In the genomic region with DNA sequence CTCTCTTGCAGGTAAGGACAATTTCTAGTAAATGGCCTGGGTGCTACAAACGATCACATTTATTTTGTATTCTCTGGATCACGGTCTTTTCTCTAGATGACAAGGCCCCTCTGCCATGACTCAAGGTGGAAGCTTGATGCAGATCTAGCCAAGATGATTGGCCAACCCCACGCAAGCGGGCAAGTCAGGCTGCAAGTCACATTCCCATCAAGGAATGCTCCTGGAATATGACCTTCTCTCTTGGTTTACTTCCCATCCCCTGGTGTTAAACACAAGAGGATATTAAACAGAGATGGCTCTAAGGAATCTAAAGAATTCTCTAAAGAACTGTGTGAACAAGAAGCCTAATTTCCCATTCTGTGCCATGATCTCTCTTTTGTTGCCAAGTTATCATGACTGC, we compare ENCODE assay signal across 15 cellular contexts.
DNase-seq lines count a peak whose midpoint lies in the region; ATAC-seq and TF ChIP-seq lines count a peak whose summit lies in the region.
"Had no signal": no experiment of that assay in that cellular context is flagged by ENCODE, and none has a peak within 500 bp of the region (broad histone marks: within the 10 kb centered on the region; RNA-seq: fewer than 3 reads in every experiment).

No MANE protein-coding gene starts in this region.

- H3K36me3 ChIP-seq in esophagus muscularis mucosa (no peaks in the 10 kb centered on the region), trophoblast cell (ENCODE audit: control insufficient read depth in 1 of 2, insufficient read depth in 2 of 2, low read length in 2 of 2) (peaks cover 0 to 2% of the 10 kb centered on the region in 2 experiments), Karpas-422 (ENCODE audit: insufficient read depth, low read length) (no peaks in the 10 kb centered on the region), upper lobe of right lung (no peaks in the 10 kb centered on the region)

- no peak overlapping the region for H2BK5ac ChIP-seq in trophoblast cell (ENCODE audit: low read depth, low read length, poor library complexity)

- no peak for TF ChIP-seq EP300 in esophagus muscularis mucosa (IDR thresholded peaks at IDR 0.05)

- no peak overlapping the region for H3K4ac ChIP-seq in trophoblast cell (ENCODE audit: low read depth, low read length)

- no peak overlapping the region for H2BK120ac ChIP-seq in trophoblast cell (ENCODE audit: insufficient read depth, low read length, poor library complexity)

- no peaks in the 10 kb centered on the region for H4K20me1 ChIP-seq in Karpas-422 (ENCODE audit: insufficient read depth, low read depth, low read length)

- ATAC-seq in SK-N-SH treated with all-trans-retinoic acid at 6 μM for 48 hours = peak; percentile 46
- ATAC-seq in GM19023 (IDR thresholded peaks at IDR 0.05; ENCODE audit: unreplicated experiment) = no peak
- ATAC-seq in upper lobe of right lung = no peak
- no peak for ATAC-seq in GM21528 (IDR thresholded peaks at IDR 0.05; ENCODE audit: low FRiP score, unreplicated experiment)
- ATAC-seq: CD8-positive, alpha-beta T cell had no signal

- H4K12ac ChIP-seq in trophoblast cell (ENCODE audit: low read depth, low read length) = no peak overlapping the region

- H3K79me2 ChIP-seq in trophoblast cell (ENCODE audit: control insufficient read depth, insufficient read depth, low read length, poor library complexity) = no peaks in the 10 kb centered on the region
- no peaks in the 10 kb centered on the region for H3K79me2 ChIP-seq in Karpas-422 (ENCODE audit: low read length)

- no peak overlapping the region for H2BK12ac ChIP-seq in trophoblast cell (ENCODE audit: low read length)

- no peaks in the 10 kb centered on the region for H3K27me3 ChIP-seq in esophagus muscularis mucosa
- H3K27me3 ChIP-seq in trophoblast cell (ENCODE audit: insufficient read depth, low read length) = no peaks in the 10 kb centered on the region
- H3K27me3 ChIP-seq in Karpas-422 (ENCODE audit: low read length) = no peaks in the 10 kb centered on the region
- no peaks in the 10 kb centered on the region for H3K27me3 ChIP-seq in upper lobe of right lung

- no peak overlapping the region for H3K23ac ChIP-seq in trophoblast cell (ENCODE audit: low read length)

- no peak overlapping the region for H2AK5ac ChIP-seq in trophoblast cell (ENCODE audit: low read length)

- TF ChIP-seq POLR2A in esophagus muscularis mucosa (IDR thresholded peaks at IDR 0.05; ENCODE audit: low read depth) = no peak

- H3K9me3 ChIP-seq in esophagus muscularis mucosa (no peaks in the 10 kb centered on the region), trophoblast cell (ENCODE audit: insufficient read depth, low read depth, low read length) (no peaks in the 10 kb centered on the region), Karpas-422 (ENCODE audit: low read length) (no peaks in the 10 kb centered on the region), upper lobe of right lung (no peaks in the 10 kb centered on the region)

- no peak overlapping the region for H3K14ac ChIP-seq in trophoblast cell (ENCODE audit: low read length)

- H3K4me3 ChIP-seq in esophagus muscularis mucosa (no peak overlapping the region), trophoblast cell (ENCODE audit: low read depth, low read length) (no peak overlapping the region), Karpas-422 (ENCODE audit: low read length) (no peak overlapping the region), upper lobe of right lung (no peak overlapping the region)

- H3K9me2 ChIP-seq in Karpas-422 (replicated peaks; ENCODE audit: insufficient read depth, low read length) = no peaks in the 10 kb centered on the region

- TF ChIP-seq CTCF in esophagus muscularis mucosa (IDR thresholded peaks at IDR 0.05) (no peak), upper lobe of right lung (IDR thresholded peaks at IDR 0.05) (no peak)

- 85% methylated on average over 4 of the region's 4 CpGs for WGBS in esophagus muscularis mucosa
- no CpG with 5 or more reads among the region's 4 CpGs for WGBS in trophoblast cell (ENCODE audit: extremely low coverage, insufficient coverage, insufficient read length)

- H3K9ac ChIP-seq in trophoblast cell (ENCODE audit: low read length) (no peak overlapping the region), Karpas-422 (ENCODE audit: low read length) (no peak overlapping the region)

- H3K79me1 ChIP-seq in trophoblast cell (ENCODE audit: low read length) = peaks cover 1% of the 10 kb centered on the region

- H3K4me2 ChIP-seq in trophoblast cell (ENCODE audit: low read length) = no peak overlapping the region
- no peak overlapping the region for H3K4me2 ChIP-seq in Karpas-422 (ENCODE audit: low read depth, low read length, poor library complexity, severe bottlenecking)

- H3K18ac ChIP-seq in trophoblast cell (ENCODE audit: low read length) = no peak overlapping the region

- DNase-seq in GM04503 (ENCODE audit: low read depth) (peak; percentile 66), esophagus muscularis mucosa (ENCODE audit: extremely low spot score) (peak; percentile 10), trophoblast cell (peak; percentile 48 to 67), Karpas-422 (no peak), upper lobe of right lung (no peak)
- DNase-seq: CD8-positive, alpha-beta T cell; COR-L47; DMS153; DMS79 treated with DMSO at 0.1 percent for 48 hours; GDM1; GOT3; H9 had no signal

- no peak overlapping the region for H4K8ac ChIP-seq in trophoblast cell (ENCODE audit: low read depth, low read length)

- H3K4me1 ChIP-seq in esophagus muscularis mucosa = no peaks in the 10 kb centered on the region
- H3K4me1 ChIP-seq in trophoblast cell (ENCODE audit: control insufficient read depth in 1 of 2, insufficient read depth in 2 of 2, low read length in 2 of 2) = peaks cover 2 to 9% of the 10 kb centered on the region in 2 experiments
- no peaks in the 10 kb centered on the region for H3K4me1 ChIP-seq in Karpas-422 (ENCODE audit: low read length)
- no peaks in the 10 kb centered on the region for H3K4me1 ChIP-seq in upper lobe of right lung

- intact Hi-C loops in esophagus muscularis mucosa (cut with DNase I) (no loop called here), upper lobe of right lung (cut with DNase I) (no loop called here)

- no peak overlapping the region for H4K91ac ChIP-seq in trophoblast cell (ENCODE audit: low read depth, low read length)

- H2AFZ ChIP-seq in trophoblast cell (ENCODE audit: insufficient read depth, low read length, poor library complexity) (no peak overlapping the region), Karpas-422 (ENCODE audit: low read length) (no peak overlapping the region)

- H3K27ac ChIP-seq in esophagus muscularis mucosa (replicated peaks in 1 of 4) (no peak overlapping the region), trophoblast cell (ENCODE audit: low read depth, low read length) (peak overlapping the region; percentile 7), Karpas-422 (ENCODE audit: low read length) (no peak overlapping the region), upper lobe of right lung (no peak overlapping the region)

TF ChIP-seq in SK-N-SH treated with all-trans-retinoic acid at 6 μM for 48 hours, 23 proteins besides CTCF, POLR2A, EP300 and RAD21:
- TF ChIP-seq, protein P1, sequence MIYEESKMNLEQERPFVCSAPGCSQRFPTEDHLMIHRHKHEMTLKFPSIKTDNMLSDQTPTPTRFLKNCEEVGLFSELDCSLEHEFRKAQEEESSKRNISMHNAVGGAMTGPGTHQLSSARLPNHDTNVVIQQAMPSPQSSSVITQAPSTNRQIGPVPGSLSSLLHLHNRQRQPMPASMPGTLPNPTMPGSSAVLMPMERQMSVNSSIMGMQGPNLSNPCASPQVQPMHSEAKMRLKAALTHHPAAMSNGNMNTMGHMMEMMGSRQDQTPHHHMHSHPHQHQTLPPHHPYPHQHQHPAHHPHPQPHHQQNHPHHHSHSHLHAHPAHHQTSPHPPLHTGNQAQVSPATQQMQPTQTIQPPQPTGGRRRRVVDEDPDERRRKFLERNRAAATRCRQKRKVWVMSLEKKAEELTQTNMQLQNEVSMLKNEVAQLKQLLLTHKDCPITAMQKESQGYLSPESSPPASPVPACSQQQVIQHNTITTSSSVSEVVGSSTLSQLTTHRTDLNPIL (CRISPR knock-in tag; IDR thresholded peaks at IDR 0.05; ENCODE audit: low read depth) = no peak

Comparison
In these comparisons a context has a peak if more than half of its experiments do, and no peak if none do; other contexts are left out.
1. DNase-seq: peak in GM04503 (single experiment), esophagus muscularis mucosa (single experiment) and trophoblast cell (2 of 2); none in Karpas-422 (single experiment) and upper lobe of right lung (single experiment).